Comparison of ENCODE assay signal across 1 cellular context in the genomic region with DNA sequence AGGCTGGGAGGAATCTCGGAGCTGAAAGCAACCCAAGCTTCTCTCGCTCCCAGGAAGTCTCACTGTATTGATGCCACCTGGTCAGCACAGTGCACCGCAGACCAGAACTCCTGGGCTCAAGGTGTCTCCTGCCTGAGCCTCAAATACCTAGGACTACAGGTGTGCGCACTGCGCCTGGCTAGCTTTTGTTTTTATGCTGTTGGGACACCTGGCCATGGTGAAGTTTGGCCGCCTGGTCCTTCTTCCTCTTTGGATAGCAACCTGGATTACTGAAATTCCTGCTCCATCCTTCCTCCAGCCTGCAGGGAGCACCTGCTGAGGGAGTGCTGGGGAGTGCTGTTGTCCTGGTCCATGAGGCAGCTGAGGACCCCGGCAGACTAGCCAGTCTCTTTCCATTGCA.
TF ChIP-seq lines count a peak whose summit lies in the region.

No MANE protein-coding gene starts in this region.

TF ChIP-seq in HepG2, 621 proteins besides CTCF, POLR2A, EP300 and RAD21:
- TF ChIP-seq ZFY (CRISPR knock-in tag; IDR thresholded peaks at IDR 0.05) (no peak), ZNF263 (CRISPR knock-in tag; IDR thresholded peaks at IDR 0.05) (peak; percentile 76), ZNF446 (CRISPR knock-in tag; IDR thresholded peaks at IDR 0.05) (no peak)
